Comparison of ENCODE assay signal across 18 cellular contexts in the genomic region with DNA sequence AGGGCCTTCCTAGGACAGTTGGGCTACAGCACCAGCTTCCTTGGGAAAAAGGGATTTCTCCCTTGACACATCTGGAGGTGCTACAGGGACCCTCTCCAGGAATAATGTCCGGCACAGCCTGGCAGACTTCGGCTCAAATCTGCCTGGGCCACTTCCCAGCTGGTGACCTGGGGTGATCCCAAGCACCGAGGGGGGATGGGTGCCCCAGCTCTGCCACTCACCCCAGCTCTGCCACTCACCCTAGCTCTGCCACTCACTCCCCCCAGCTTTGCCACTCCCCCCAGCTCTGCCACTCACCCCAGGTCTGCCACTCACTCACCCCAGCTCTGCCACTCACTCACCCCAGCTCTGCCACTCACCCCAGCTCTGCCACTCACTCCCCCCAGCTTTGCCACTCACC. TPM values are rescaled to one million over a fixed set of nuclear protein-coding genes. Genes with fewer than 3 reads are reported as not detected.
DNase-seq lines count a peak whose midpoint lies in the region; ATAC-seq and TF ChIP-seq lines count a peak whose summit lies in the region.
"Had no signal": no experiment of that assay in that cellular context is flagged by ENCODE, and none has a peak within 500 bp of the region (broad histone marks: within the 10 kb centered on the region; RNA-seq: fewer than 3 reads in every experiment).

No MANE protein-coding gene starts in this region.

- intact Hi-C loops in sigmoid colon (cut with DNase I): no loop called here
- intact Hi-C loops in CD8-positive, alpha-beta T cell (cut with DNase I, micrococcal nuclease): loop anchor here in 1 of 2 experiments (10.0 kb wide), 1 partner anchor 60 kb away; a partner anchor contains a TSS

- H3K27ac ChIP-seq in ACC112 (ENCODE audit: low read depth, low read length) (peak overlapping the region; percentile 40; the same call in 1 of the 2 replicates), KOPT-K1 (ENCODE audit: low read depth, low read length, poor library complexity, severe bottlenecking) (peak overlapping the region; percentile 0), sigmoid colon (peak overlapping the region; percentile 76 to 96 (median 92))
- no peak overlapping the region for H3K27ac ChIP-seq in CD8-positive, alpha-beta T cell (ENCODE audit: low read depth, low read length)

- H3K4me1 ChIP-seq in ACC112 (ENCODE audit: control insufficient read depth, insufficient read depth, low read length, unreplicated experiment) (peaks cover 47% of the 10 kb centered on the region), sigmoid colon (peaks cover 0 to 95% (median 83%) of the 10 kb centered on the region in 4 donors), HAP-1 (no peaks in the 10 kb centered on the region)
- peaks cover 19% of the 10 kb centered on the region for H3K4me1 ChIP-seq in CD8-positive, alpha-beta T cell (ENCODE audit: insufficient read depth, low read length)

- no peak for TF ChIP-seq EP300 in sigmoid colon (IDR thresholded peaks at IDR 0.05)

- H3K9me3 ChIP-seq in KOPT-K1 (ENCODE audit: insufficient read depth, low read length, poor library complexity, severe bottlenecking) (no peaks in the 10 kb centered on the region), sigmoid colon (no peaks in the 10 kb centered on the region), HAP-1 (no peaks in the 10 kb centered on the region)
- no peaks in the 10 kb centered on the region for H3K9me3 ChIP-seq in CD8-positive, alpha-beta T cell (ENCODE audit: low read length)

- H3K79me2 ChIP-seq in ACC112 (ENCODE audit: control insufficient read depth, insufficient read depth, low read length, unreplicated experiment): peaks cover 61% of the 10 kb centered on the region

- H3K4me1 Mint-ChIP-seq in glutamatergic neuron (ENCODE audit: low read depth, unreplicated experiment): peaks cover 53% of the 10 kb centered on the region
- H3K4me1 Mint-ChIP-seq in CD8-positive, alpha-beta T cell (ENCODE audit: low read depth): peaks cover 10% of the 10 kb centered on the region

- peaks cover 7% of the 10 kb centered on the region for H3K27me3 Mint-ChIP-seq in glutamatergic neuron (ENCODE audit: unreplicated experiment)
- H3K27me3 Mint-ChIP-seq in CD8-positive, alpha-beta T cell (ENCODE audit: low read depth): no peaks in the 10 kb centered on the region
- H3K27me3 Mint-ChIP-seq: activated T-helper 17 cell treated with anti-CD3 and anti-CD28 coated beads, Interleukin-2, amount 50 U/mL, for 72 hours had no signal

- POLR2A ChIA-PET in CD8-positive, alpha-beta T cell (lab: Charles Lee): no interaction called here

- WGBS in sigmoid colon, 2 donors: 74 to 86% methylated on average over 3 of the region's 3 CpGs

- H3K36me3 ChIP-seq in ACC112 (ENCODE audit: insufficient read depth, low read length) (no peaks in the 10 kb centered on the region), KOPT-K1 (ENCODE audit: insufficient read depth, low read length) (peaks cover 72% of the 10 kb centered on the region), sigmoid colon (peaks cover 0 to 4% (median 0%) of the 10 kb centered on the region in 4 donors), HAP-1 (replicated peaks) (no peaks in the 10 kb centered on the region)
- no peaks in the 10 kb centered on the region for H3K36me3 ChIP-seq in CD8-positive, alpha-beta T cell (ENCODE audit: insufficient read depth, low read length)

- ATAC-seq in CD8-positive, alpha-beta T cell: no peak
- ATAC-seq: activated T-helper 17 cell treated with anti-CD3 and anti-CD28 coated beads, Interleukin-2, amount 50 U/mL, for 72 hours; stimulated activated memory B cell treated with anti-CD40 and anti-IgM and Interleukin-4, amounts not matched to agents 10 μg/mL and 1 μg/mL and 100 μg/mL, for 72 hours had no signal

- TF ChIP-seq POLR2A in sigmoid colon (IDR thresholded peaks at IDR 0.05): no peak

- CTCF ChIA-PET in CD8-positive, alpha-beta T cell (lab: Charles Lee): no interaction called here

- TF ChIP-seq CTCF in glutamatergic neuron (IDR thresholded peaks at IDR 0.05; ENCODE audit: partially characterized antibody, unreplicated experiment) (no peak), sigmoid colon (IDR thresholded peaks at IDR 0.05) (no peak)
- TF ChIP-seq CTCF in CD8-positive, alpha-beta T cell (IDR thresholded peaks at IDR 0.05): no peak

- H3K4me3 ChIP-seq in ACC112 (ENCODE audit: low read depth, low read length) (no peak overlapping the region), sigmoid colon (peak overlapping the region in 1 of 4 donors; percentile 48), HAP-1 (no peak overlapping the region)
- H3K4me3 ChIP-seq in CD8-positive, alpha-beta T cell (ENCODE audit: low read depth, low read length): no peak overlapping the region

- peaks cover 6% of the 10 kb centered on the region for H3K9me3 Mint-ChIP-seq in glutamatergic neuron (ENCODE audit: unreplicated experiment)
- no peaks in the 10 kb centered on the region for H3K9me3 Mint-ChIP-seq in CD8-positive, alpha-beta T cell
- H3K9me3 Mint-ChIP-seq: activated T-helper 17 cell treated with anti-CD3 and anti-CD28 coated beads, Interleukin-2, amount 50 U/mL, for 72 hours; stimulated activated memory B cell treated with anti-CD40 and anti-IgM and Interleukin-4, amounts not matched to agents 10 μg/mL and 1 μg/mL and 100 μg/mL, for 72 hours; T-helper 2 cell treated with Interferon-gamma antibody and Interleukin-4, amounts not matched to agents 5 μg/mL and 100 μg/mL, for 36 hours had no signal

- in situ Hi-C loops in HAP-1 (cut with MboI; ENCODE audit: low sequenced_read_pairs): no loop called here

- no peak for DNase-seq in glutamatergic neuron
- DNase-seq in sigmoid colon: no peak
- DNase-seq in activated T-cell treated with anti-CD3 and anti-CD28 coated beads, Interleukin-2, amount 50 U/mL, for 48 hours: no peak
- DNase-seq in CD8-positive, alpha-beta T cell: no peak
- no peak for DNase-seq in ureter (ENCODE audit: low spot score)
- DNase-seq in HAP-1 (ENCODE audit: low spot score in 2 of 2): no peak
- DNase-seq: activated CD4-positive, alpha-beta T cell treated with anti-CD3 and anti-CD28 coated beads for 48 hours; foreskin melanocyte; MM.1S; NCI-H82; retina; RPMI8226; stimulated activated CD4-positive, alpha-beta T cell treated with anti-CD3 and anti-CD28 coated beads, Interleukin-4, amount 100 ng/mL, for 4 hours had no signal

- peak overlapping the region; percentile 38 for H3K4me3 Mint-ChIP-seq in glutamatergic neuron (ENCODE audit: unreplicated experiment)
- H3K4me3 Mint-ChIP-seq in CD8-positive, alpha-beta T cell: no peak overlapping the region
- H3K4me3 Mint-ChIP-seq: activated T-helper 17 cell treated with anti-CD3 and anti-CD28 coated beads, Interleukin-2, amount 50 U/mL, for 72 hours; stimulated activated memory B cell treated with anti-CD40 and anti-IgM and Interleukin-4, amounts not matched to agents 10 μg/mL and 1 μg/mL and 100 μg/mL, for 72 hours; T-helper 2 cell treated with Interferon-gamma antibody and Interleukin-4, amounts not matched to agents 5 μg/mL and 100 μg/mL, for 36 hours had no signal

- H3K27me3 ChIP-seq in ACC112 (ENCODE audit: insufficient read depth, low read length) (no peaks in the 10 kb centered on the region), sigmoid colon (no peaks in the 10 kb centered on the region), HAP-1 (ENCODE audit: low read depth) (no peaks in the 10 kb centered on the region)
- H3K27me3 ChIP-seq in CD8-positive, alpha-beta T cell (ENCODE audit: insufficient read depth, low read length): no peaks in the 10 kb centered on the region

- no peak overlapping the region for H2AFZ ChIP-seq in ACC112 (ENCODE audit: low read length, unreplicated experiment)

- H3K36me3 Mint-ChIP-seq in glutamatergic neuron (ENCODE audit: unreplicated experiment): no peaks in the 10 kb centered on the region
- H3K36me3 Mint-ChIP-seq in CD8-positive, alpha-beta T cell: no peaks in the 10 kb centered on the region
- H3K36me3 Mint-ChIP-seq: stimulated activated memory B cell treated with anti-CD40 and anti-IgM and Interleukin-4, amounts not matched to agents 10 μg/mL and 1 μg/mL and 100 μg/mL, for 72 hours had no signal

- no peak overlapping the region for H3K27ac Mint-ChIP-seq in glutamatergic neuron (ENCODE audit: unreplicated experiment)
- H3K27ac Mint-ChIP-seq in CD8-positive, alpha-beta T cell: no peak overlapping the region
- H3K27ac Mint-ChIP-seq: activated T-helper 17 cell treated with anti-CD3 and anti-CD28 coated beads, Interleukin-2, amount 50 U/mL, for 72 hours; stimulated activated memory B cell treated with anti-CD40 and anti-IgM and Interleukin-4, amounts not matched to agents 10 μg/mL and 1 μg/mL and 100 μg/mL, for 72 hours; T-helper 2 cell treated with Interferon-gamma antibody and Interleukin-4, amounts not matched to agents 5 μg/mL and 100 μg/mL, for 36 hours had no signal

RNA-seq across cellular contexts. Expression of a gene that starts 9.9 kb away (rescaled TPM):
- total RNA-seq in glutamatergic neuron (ENCODE audit: unreplicated experiment) (115 TPM), sigmoid colon (10 to 100 TPM; 28.1 to 69.2 (median 46.2) TPM), ureter (84.3 TPM)
- polyA plus RNA-seq in sigmoid colon: 10 to 100 TPM; 16.6 to 29.8 (median 18.6) TPM
- total RNA-seq in CD8-positive, alpha-beta T cell: 1 to 10 TPM; 7.7 to 9.4 TPM
